ENCODE assay signal across 8 cellular contexts in the genomic region with DNA sequence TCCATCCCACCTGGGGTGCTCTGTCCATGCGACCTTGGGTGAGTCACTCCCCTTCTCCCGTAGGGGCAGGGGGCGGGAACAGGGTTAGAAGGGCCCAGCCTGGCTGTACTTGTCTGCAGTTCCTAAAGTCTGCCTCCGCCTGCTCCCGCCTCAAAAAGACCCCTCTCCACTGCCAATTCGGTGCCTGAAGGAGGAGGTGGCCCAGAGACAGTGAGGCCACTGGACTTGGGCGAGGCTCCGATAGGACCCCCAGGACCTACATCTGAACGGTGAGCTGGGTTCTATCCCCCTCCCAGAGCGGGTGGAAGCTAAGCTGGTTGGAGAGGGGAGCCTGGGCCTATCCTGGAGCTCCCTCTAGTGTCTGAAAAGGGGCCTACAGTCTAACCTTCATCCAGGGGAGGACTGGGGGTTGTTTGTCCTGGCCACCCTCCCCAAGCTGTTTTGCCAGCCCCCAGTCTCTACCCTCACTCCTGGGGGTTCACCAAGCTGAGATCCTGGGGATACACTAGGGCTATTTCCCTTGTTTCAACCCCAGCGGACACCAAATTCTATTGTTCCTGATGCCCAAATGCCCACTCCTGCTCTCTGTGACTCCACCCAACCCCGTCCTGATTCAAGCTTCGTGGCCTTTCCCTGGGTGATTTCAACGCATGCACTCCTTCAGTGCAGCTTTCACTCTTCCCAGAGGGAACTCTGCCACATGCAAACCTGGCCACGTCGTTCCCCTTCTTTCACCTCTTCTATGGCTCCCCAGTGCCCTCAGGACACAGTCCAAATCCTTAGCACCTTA. TPM values are rescaled to one million over a fixed set of nuclear protein-coding genes. Genes with fewer than 3 reads are reported as not detected.
DNase-seq lines count a peak whose midpoint lies in the region; ATAC-seq and TF ChIP-seq lines count a peak whose summit lies in the region.

No MANE protein-coding gene starts in this region.

- POLR2A ChIA-PET in GM10248 (lab: Yijun Ruan, JAX): interaction anchor here (0.5 kb wide), 1 partner anchor 536 kb away, joined by 3 read pairs; no protein-coding TSS in a partner anchor
- POLR2A ChIA-PET in activated CD4-positive, alpha-beta T cell treated with anti-CD3 and anti-CD28 coated beads for 36 hours (lab: Charles Lee): no interaction called here

- H3K4me3 ChIP-seq in choroid plexus epithelial cell (ENCODE audit: low read depth, low read length): no peak overlapping the region

- H3K4me1 Mint-ChIP-seq in activated CD4-positive, alpha-beta T cell treated with anti-CD3 and anti-CD28 coated beads for 36 hours: no peaks in the 10 kb centered on the region

- DNase-seq in GM10248 (ENCODE audit: extremely low spot score): peak; percentile 83
- peak; percentile 63 for DNase-seq in NCI-H345 (lab: John Stamatoyannopoulos, UW)
- peak; percentile 79 for DNase-seq in activated CD4-positive, alpha-beta T cell treated with anti-CD3 and anti-CD28 coated beads for 36 hours
- peak; percentile 64 for DNase-seq in choroid plexus epithelial cell (ENCODE audit: low read depth)
- DNase-seq in lung microvascular endothelial cell (ENCODE audit: low read depth in 2 of 2): peak; percentile 58 to 73
- DNase-seq in stimulated activated CD8-positive, alpha-beta memory T cell treated with anti-CD3 and anti-CD28 coated beads, Interleukin-4, amount 100 ng/mL, for 24 hours (ENCODE audit: low read depth): peak; percentile 38
- no peak for DNase-seq in NCI-H446 treated with DMSO at 0.1 percent for 48 hours (lab: John Stamatoyannopoulos, UW)

- H3K27me3 Mint-ChIP-seq in activated CD4-positive, alpha-beta T cell treated with anti-CD3 and anti-CD28 coated beads for 36 hours: peaks cover 9% of the 10 kb centered on the region

- H3K4me3 Mint-ChIP-seq in activated CD4-positive, alpha-beta T cell treated with anti-CD3 and anti-CD28 coated beads for 36 hours: no peak overlapping the region

- peak; percentile 84 for TF ChIP-seq CTCF in GM10248 (IDR thresholded peaks at IDR 0.05; ENCODE audit: control extremely low read depth, extremely low read depth, low read depth, missing control alignments)
- TF ChIP-seq CTCF in choroid plexus epithelial cell (conservative IDR thresholded peaks at IDR 0.05; ENCODE audit: low read depth, low read length): peak; percentile 98

- H3K36me3 Mint-ChIP-seq in activated CD4-positive, alpha-beta T cell treated with anti-CD3 and anti-CD28 coated beads for 36 hours (ENCODE audit: low read depth): no peaks in the 10 kb centered on the region

- ATAC-seq in HG02852 (IDR thresholded peaks at IDR 0.05; ENCODE audit: unreplicated experiment): peak; percentile 71
- peak; percentile 85 for ATAC-seq in activated CD4-positive, alpha-beta T cell treated with anti-CD3 and anti-CD28 coated beads for 36 hours

- CTCF ChIA-PET in GM10248 (lab: Yijun Ruan, JAX): interaction anchor here (0.7 to 4.0 kb wide), 71 partner anchors 10 to 1085 kb away, joined by 3 to 65 read pairs (median 4); a partner anchor contains a TSS
- CTCF ChIA-PET in activated CD4-positive, alpha-beta T cell treated with anti-CD3 and anti-CD28 coated beads for 36 hours (lab: Charles Lee): interaction anchor here (0.6 to 3.0 kb wide), 44 partner anchors 9 to 1227 kb away, joined by 3 to 31 read pairs (median 4); no protein-coding TSS in a partner anchor

- no peak overlapping the region for H3K27ac Mint-ChIP-seq in activated CD4-positive, alpha-beta T cell treated with anti-CD3 and anti-CD28 coated beads for 36 hours

- intact Hi-C loops in activated CD4-positive, alpha-beta T cell treated with anti-CD3 and anti-CD28 coated beads for 36 hours (cut with DNase I, micrococcal nuclease): loop anchor here (1.0 to 10.0 kb wide), 5 partner anchors 35 to 885 kb away; no protein-coding TSS in a partner anchor

- H3K9me3 Mint-ChIP-seq in activated CD4-positive, alpha-beta T cell treated with anti-CD3 and anti-CD28 coated beads for 36 hours (ENCODE audit: low read depth): no peaks in the 10 kb centered on the region

RNA-seq across cellular contexts. Expression of a gene that starts 6.1 kb away (rescaled TPM):
- total RNA-seq in activated CD4-positive, alpha-beta T cell treated with anti-CD3 and anti-CD28 coated beads for 36 hours: not detected
- not detected in 2 replicates for total RNA-seq in lung microvascular endothelial cell
